Comparison of ENCODE assay signal across 29 cellular contexts in the genomic region with DNA sequence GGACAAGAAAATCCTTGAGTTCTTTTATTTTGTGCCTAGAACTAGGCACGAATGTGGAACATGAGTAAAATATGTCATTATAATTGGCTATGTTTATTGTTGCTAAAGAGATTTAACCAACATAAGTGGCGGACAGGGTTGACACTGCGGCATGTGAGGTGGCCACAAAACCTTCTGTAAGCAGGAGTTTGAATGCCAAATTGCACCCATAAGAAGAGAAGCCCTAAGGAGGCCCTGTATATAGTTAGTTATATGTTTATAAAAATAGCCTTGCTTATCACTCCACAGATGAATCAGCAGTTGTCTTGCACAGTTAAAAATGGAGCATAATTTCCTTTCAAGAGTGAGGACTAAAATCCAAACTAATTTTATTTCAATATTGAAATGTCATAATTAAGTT.
"Had no signal": no experiment of that assay in that cellular context is flagged by ENCODE, and none has a peak within 500 bp of the region (broad histone marks: within the 10 kb centered on the region; RNA-seq: fewer than 3 reads in every experiment).

No MANE protein-coding gene starts in this region.

- H3K27ac ChIP-seq: ascending aorta, breast epithelium, cardiac muscle cell, colonic mucosa, WERI-Rb-1 had no signal

- DNase-seq: activated B cell treated with CpG ODN at 0.5 μM for 24 hours; activated CD4-positive, alpha-beta memory T cell treated with anti-CD3 and anti-CD28 coated beads for 36 hours; activated CD4-positive, alpha-beta T cell treated with anti-CD3 and anti-CD28 coated beads for 48 hours; activated CD4-positive, alpha-beta T cell treated with anti-CD3 and anti-CD28 coated beads, Interleukin-2, amount 50 U/mL, for 1 hour; activated CD8-positive, alpha-beta memory T cell treated with anti-CD3 and anti-CD28 coated beads, Interleukin-2, amount 10 ng/mL, durations not matched to agents 7 days and 5 days; activated CD8-positive, alpha-beta memory T cell treated with anti-CD3 and anti-CD28 coated beads, Interleukin-2, amount 50 U/mL, for 4 hours; activated CD8-positive, alpha-beta T cell treated with anti-CD3 and anti-CD28 coated beads, Interleukin-2, amount 10 ng/mL, durations not matched to agents 7 days and 5 days; activated gamma-delta T cell; activated naive CD4-positive, alpha-beta T cell; activated naive CD4-positive, alpha-beta T cell treated with anti-CD3 and anti-CD28 coated beads, Interleukin-2, amount 10 ng/mL, durations not matched to agents 7 days and 5 days; activated naive CD8-positive, alpha-beta T cell treated with anti-CD3 and anti-CD28 coated beads, Interleukin-2, amount 10 ng/mL, durations not matched to agents 7 days and 5 days; activated T-cell treated with anti-CD3 and anti-CD28 coated beads, Interleukin-2, amount 50 U/mL, for 24 hours; activated T-cell treated with anti-CD3 and anti-CD28 coated beads, Interleukin-2, amount 50 U/mL, for 72 hours; central memory CD4-positive, alpha-beta T cell; cerebellar nuclear complex; colonic mucosa; effector memory CD4-positive, alpha-beta T cell; endodermal cell; foreskin fibroblast; T-helper 1 cell; T-helper 17 cell; T1000; WERI-Rb-1 had no signal

- H3K4me1 ChIP-seq: ascending aorta, breast epithelium, colonic mucosa had no signal

- ATAC-seq: activated CD4-positive, CD25-positive, alpha-beta regulatory T cell treated with anti-CD3 and anti-CD28 coated beads, Interleukin-2, amount 50 U/mL, for 24 hours; activated CD8-positive, alpha-beta memory T cell treated with anti-CD3 and anti-CD28 coated beads, Interleukin-2, amount 10 ng/mL, durations not matched to agents 7 days and 5 days; activated CD8-positive, alpha-beta T cell treated with anti-CD3 and anti-CD28 coated beads, Interleukin-2, amount 10 ng/mL, durations not matched to agents 7 days and 5 days; activated naive CD4-positive, alpha-beta T cell treated with anti-CD3 and anti-CD28 coated beads, Interleukin-2, amount 50 U/mL, for 72 hours; activated T-cell treated with anti-CD3 and anti-CD28 coated beads, Interleukin-2, amount 50 U/mL, for 72 hours; esophagus mucosa; T-helper 17 cell had no signal

- H3K4me3 ChIP-seq: ascending aorta, breast epithelium, cardiac muscle cell, colonic mucosa had no signal

- H3K27me3 ChIP-seq: ascending aorta, breast epithelium, cardiac muscle cell, colonic mucosa had no signal

- H3K36me3 ChIP-seq: ascending aorta, breast epithelium, cardiac muscle cell, colonic mucosa, WERI-Rb-1 had no signal

- H3K9me3 ChIP-seq: ascending aorta, breast epithelium, colonic mucosa had no signal
